In genomic region chr4:103774326-103774725, GRCh38 we compare ENCODE assay signal across 24 cellular contexts. TPM values are rescaled to one million over a fixed set of nuclear protein-coding genes. Genes with fewer than 3 reads are reported as not detected.
A peak's percentile ranks its signal among the peaks of the same experiment; 100 is the strongest.
DNase-seq lines count a peak whose midpoint lies in the region; ATAC-seq, FAIRE-seq and TF ChIP-seq lines count a peak whose summit lies in the region.
"Had no signal": no experiment of that assay in that cellular context is flagged by ENCODE, and none has a peak within 500 bp of the region (broad histone marks: within the 10 kb centered on the region; RNA-seq: fewer than 3 reads in every experiment).

No MANE protein-coding gene starts in this region.

- H3K27ac ChIP-seq in SK-N-SH (ENCODE audit: low read depth in 2 of 2, low read length in 1 of 2) (no peak overlapping the region), iPS-20b (ENCODE audit: low read length) (no peak overlapping the region), neural progenitor cell (no peak overlapping the region)
- H3K27ac ChIP-seq: 22Rv1, A549, C4-2B, HL-60 had no signal

- H3K4me1 Mint-ChIP-seq in neural progenitor cell = no peaks in the 10 kb centered on the region
- H3K4me1 Mint-ChIP-seq in immature natural killer cell = no peaks in the 10 kb centered on the region

- no peak for FAIRE-seq in GM12892 (lab: Jason Lieb, UNC)
- FAIRE-seq: A549, D721Med, G401.6, GM12891, GM18507 had no signal

- no peak overlapping the region for H3K4me2 ChIP-seq in SK-N-SH
- H3K4me2 ChIP-seq in neural progenitor cell = no peak overlapping the region
- H3K4me2 ChIP-seq: A549 had no signal

- CTCF ChIA-PET in SK-N-SH (lab: Yijun Ruan, JAX) = interaction anchor here (1.5 kb wide), 1 partner anchor 11 kb away, joined by 8 read pairs; no protein-coding TSS in a partner anchor

- H3K4me3 ChIP-seq in SK-N-SH (ENCODE audit: low read depth in 2 of 2, low read length in 1 of 2) = no peak overlapping the region
- peak overlapping the region; percentile 43; the same call in 1 of the 2 replicates for H3K4me3 ChIP-seq in iPS-20b (ENCODE audit: low read length)
- H3K4me3 ChIP-seq in neural progenitor cell = no peak overlapping the region
- H3K4me3 ChIP-seq: A549, HAP-1 had no signal

- H3K27ac Mint-ChIP-seq in neural progenitor cell (no peak overlapping the region), immature natural killer cell (no peak overlapping the region)
- H3K27ac Mint-ChIP-seq: CD4-positive, alpha-beta T cell had no signal

- TF ChIP-seq POLR2A in GM12892 (IDR thresholded peaks at IDR 0.05; ENCODE audit: low read depth, low read length) = no peak

- H3K36me3 ChIP-seq in SK-N-SH (replicated peaks in 1 of 2; ENCODE audit: control insufficient read depth in 1 of 2, insufficient read depth in 2 of 2, low read length in 1 of 2) = no peaks in the 10 kb centered on the region
- no peaks in the 10 kb centered on the region for H3K36me3 ChIP-seq in iPS-20b (ENCODE audit: insufficient read depth, low read depth, low read length)
- no peaks in the 10 kb centered on the region for H3K36me3 ChIP-seq in neural progenitor cell
- H3K36me3 ChIP-seq: HAP-1 had no signal

- no peaks in the 10 kb centered on the region for H3K79me2 ChIP-seq in SK-N-SH (ENCODE audit: insufficient read depth)
- no peaks in the 10 kb centered on the region for H3K79me2 ChIP-seq in neural progenitor cell (ENCODE audit: low read depth)

- no peak for TF ChIP-seq RAD21 in SK-N-SH (IDR thresholded peaks at IDR 0.05; ENCODE audit: low read length)

- no peak for TF ChIP-seq EP300 in SK-N-SH (IDR thresholded peaks at IDR 0.05; ENCODE audit: borderline replicate concordance in 1 of 2, low read depth in 1 of 2, low read length in 1 of 2)

- no peak for TF ChIP-seq CTCF in SK-N-SH (IDR thresholded peaks at IDR 0.05)
- TF ChIP-seq CTCF in neural progenitor cell (IDR thresholded peaks at IDR 0.05) = no peak

- POLR2A ChIA-PET in SK-N-SH (lab: Yijun Ruan, JAX) = no interaction called here

- no peaks in the 10 kb centered on the region for H3K4me1 ChIP-seq in SK-N-SH (ENCODE audit: control insufficient read depth in 1 of 2, insufficient read depth in 2 of 2, low read depth in 1 of 2, low read length in 1 of 2)
- H3K4me1 ChIP-seq in iPS-20b (ENCODE audit: insufficient read depth, low read length) = peaks cover 11% of the 10 kb centered on the region; the same call in 1 of the 2 replicates
- no peaks in the 10 kb centered on the region for H3K4me1 ChIP-seq in neural progenitor cell
- H3K4me1 ChIP-seq: A549, Caco-2, HAP-1 had no signal

- no peaks in the 10 kb centered on the region for H3F3A ChIP-seq in SK-N-SH (replicated peaks; ENCODE audit: insufficient read depth)
- no peaks in the 10 kb centered on the region for H3F3A ChIP-seq in neural progenitor cell (ENCODE audit: low read depth)

- H4K20me1 ChIP-seq in SK-N-SH (ENCODE audit: insufficient read depth) (no peaks in the 10 kb centered on the region), neural progenitor cell (ENCODE audit: low read depth) (no peaks in the 10 kb centered on the region)

- ATAC-seq in SK-N-SH treated with all-trans-retinoic acid at 6 μM for 48 hours (no peak), GM21717 (IDR thresholded peaks at IDR 0.05; ENCODE audit: unreplicated experiment) (no peak), GM21381 (IDR thresholded peaks at IDR 0.05; ENCODE audit: unreplicated experiment) (no peak)
- ATAC-seq: A549 had no signal

- H3K9me2 ChIP-seq in SK-N-SH = no peaks in the 10 kb centered on the region

- H3K36me3 Mint-ChIP-seq in neural progenitor cell (no peaks in the 10 kb centered on the region), immature natural killer cell (no peaks in the 10 kb centered on the region)

- no peak overlapping the region for H3K9ac ChIP-seq in SK-N-SH
- no peak overlapping the region for H3K9ac ChIP-seq in iPS-20b (ENCODE audit: low read depth, low read length)
- H3K9ac ChIP-seq in neural progenitor cell = no peak overlapping the region

- whole genome bisulfite sequencing in SK-N-SH (ENCODE audit: low lambda C conversion rate) = 2% methylated on average over 5 of the region's 5 CpGs

- H3K4me3 Mint-ChIP-seq in neural progenitor cell (no peak overlapping the region), immature natural killer cell (no peak overlapping the region)
- H3K4me3 Mint-ChIP-seq: CD4-positive, alpha-beta T cell had no signal

- H3K9me3 Mint-ChIP-seq in neural progenitor cell (no peaks in the 10 kb centered on the region), immature natural killer cell (peaks cover 0 to 30% (median 6%) of the 10 kb centered on the region in 6 donors)

- H3K9me3 ChIP-seq in SK-N-SH = no peaks in the 10 kb centered on the region
- H3K9me3 ChIP-seq in iPS-20b (ENCODE audit: insufficient read depth, low read depth, low read length) = no peaks in the 10 kb centered on the region
- no peaks in the 10 kb centered on the region for H3K9me3 ChIP-seq in neural progenitor cell (ENCODE audit: low read depth)
- H3K9me3 ChIP-seq: A549, Caco-2, HAP-1 had no signal

- H3K27me3 Mint-ChIP-seq in neural progenitor cell (ENCODE audit: insufficient read depth, low read depth) (no peaks in the 10 kb centered on the region), immature natural killer cell (ENCODE audit: low read depth in 3 of 3) (no peaks in the 10 kb centered on the region)
- H3K27me3 Mint-ChIP-seq: CD4-positive, alpha-beta T cell had no signal

- DNase-seq in SK-N-SH = no peak
- no peak for DNase-seq in neural progenitor cell (ENCODE audit: low spot score)
- DNase-seq in immature natural killer cell = no peak
- no peak for DNase-seq in GM12892 (ENCODE audit: insufficient read length)
- DNase-seq: AML-193; Caco-2; CD4-positive, alpha-beta T cell; IMR-90 had no signal

- H3K27me3 ChIP-seq in SK-N-SH (ENCODE audit: insufficient read depth) (no peaks in the 10 kb centered on the region), iPS-20b (ENCODE audit: insufficient read depth, low read length) (peaks cover 6% of the 10 kb centered on the region; the same call in 1 of the 2 replicates), neural progenitor cell (no peaks in the 10 kb centered on the region)

- no peak overlapping the region for H2AFZ ChIP-seq in SK-N-SH (ENCODE audit: low read depth)
- peak overlapping the region; percentile 21 for H2AFZ ChIP-seq in neural progenitor cell (replicated peaks)

TF ChIP-seq in SK-N-SH, 30 proteins besides CTCF, POLR2A, EP300 and RAD21:
- 0 out of 2 replicates have a peak, but pooled peaks have one; percentile 11 for TF ChIP-seq REST (IDR thresholded peaks at IDR 0.05; ENCODE audit: low read depth, low read length)
- TF ChIP-seq MEF2A (IDR thresholded peaks at IDR 0.05; ENCODE audit: borderline replicate concordance, low read depth) = no peak
TF ChIP-seq in SK-N-SH: peak in this region for 1.

TF ChIP-seq in SK-N-SH treated with all-trans-retinoic acid at 6 μM for 48 hours, 23 proteins besides CTCF, POLR2A, EP300 and RAD21 (continues in another document):
- TF ChIP-seq ZC3H10 (CRISPR knock-in tag; IDR thresholded peaks at IDR 0.05) (no peak), ARNTL (CRISPR knock-in tag; IDR thresholded peaks at IDR 0.05; ENCODE audit: borderline replicate concordance, low read depth) (no peak), TOX (CRISPR knock-in tag; IDR thresholded peaks at IDR 0.05; ENCODE audit: borderline replicate concordance) (no peak), ZFP30 (CRISPR knock-in tag; IDR thresholded peaks at IDR 0.05) (no peak), ZNF565 (CRISPR knock-in tag; conservative IDR thresholded peaks at IDR 0.05; ENCODE audit: low read depth) (no peak), CREB5 (CRISPR knock-in tag; IDR thresholded peaks at IDR 0.05; ENCODE audit: low read depth) (no peak), TCF4 (CRISPR knock-in tag; IDR thresholded peaks at IDR 0.05; ENCODE audit: borderline replicate concordance) (no peak), TSHZ2 (CRISPR knock-in tag; IDR thresholded peaks at IDR 0.05) (no peak)

RNA-seq across cellular contexts. Expression of gene TACR3, which starts 54.5 kb away (rescaled TPM):
- polyA plus RNA-seq in SK-N-SH (2012; rRNA removed) (not detected in 2 replicates), immature natural killer cell (not detected)
- polyA plus RNA-seq in SK-N-SH (2012; cell fraction: cytosol; rRNA removed) = not detected in 2 replicates
- polyA plus RNA-seq in SK-N-SH (2012; cell fraction: nucleus; rRNA removed) = not detected in 2 replicates
- 0.06 and 0.28 TPM in 2 replicates for total RNA-seq in neural progenitor cell (ENCODE audit: low replicate concordance)
- not detected for polyA plus RNA-seq in GM12892 (2012; ENCODE audit: missing spikeins)
- total RNA-seq: Caco-2; CD4-positive, alpha-beta T cell; H4; HT1080; IMR-90 had no signal
- polyA plus RNA-seq: A549, BJ, IMR-90 had no signal
